ENCODE assay signal across 19 cellular contexts in genomic region chr16:87715658-87716057, GRCh38. TPM values are rescaled to one million over a fixed set of nuclear protein-coding genes. Genes with fewer than 3 reads are reported as not detected.
DNase-seq lines count a peak whose midpoint lies in the region; ATAC-seq and TF ChIP-seq lines count a peak whose summit lies in the region.
"Had no signal": no experiment of that assay in that cellular context is flagged by ENCODE, and none has a peak within 500 bp of the region (broad histone marks: within the 10 kb centered on the region; RNA-seq: fewer than 3 reads in every experiment).

No MANE protein-coding gene starts in this region.

- CTCF ChIA-PET in activated CD4-positive, alpha-beta T cell treated with anti-CD3 and anti-CD28 coated beads for 36 hours (lab: Charles Lee), result no interaction called here
- CTCF ChIA-PET in naive thymus-derived CD4-positive, alpha-beta T cell (lab: Charles Lee), result no interaction called here

- H3K36me3 ChIP-seq in adipocyte (ENCODE audit: control insufficient read depth, insufficient read depth, low read length, severe bottlenecking) (peaks cover 38% of the 10 kb centered on the region), gastrocnemius medialis (peaks cover 0 to 14% of the 10 kb centered on the region in 2 donors)
- peaks cover 0 to 58% (median 7%) of the 10 kb centered on the region in 3 experiments for H3K36me3 ChIP-seq in naive thymus-derived CD4-positive, alpha-beta T cell (ENCODE audit: control insufficient read depth in 2 of 3, insufficient read depth in 3 of 3, low read length in 3 of 3)

- H3K4me1 ChIP-seq in adipocyte (ENCODE audit: control insufficient read depth, insufficient read depth, low read length) (no peaks in the 10 kb centered on the region), gastrocnemius medialis (no peaks in the 10 kb centered on the region)
- H3K4me1 ChIP-seq in naive thymus-derived CD4-positive, alpha-beta T cell (ENCODE audit: control insufficient read depth in 2 of 2, insufficient read depth in 2 of 2, low read length in 2 of 2), result peaks cover 11 to 26% of the 10 kb centered on the region in 2 donors

- POLR2A ChIA-PET in activated CD4-positive, alpha-beta T cell treated with anti-CD3 and anti-CD28 coated beads for 36 hours (lab: Charles Lee), result interaction anchor here (0.6 kb wide), 1 partner anchor 320 kb away, joined by 3 read pairs; no protein-coding TSS in a partner anchor
- POLR2A ChIA-PET in naive thymus-derived CD4-positive, alpha-beta T cell (lab: Charles Lee), result interaction anchor here (1.3 kb wide), 1 partner anchor 15 kb away, joined by 6 read pairs; no protein-coding TSS in a partner anchor

- no peaks in the 10 kb centered on the region for H3K9me3 Mint-ChIP-seq in activated CD4-positive, alpha-beta T cell treated with anti-CD3 and anti-CD28 coated beads for 36 hours (ENCODE audit: low read depth)
- no peaks in the 10 kb centered on the region for H3K9me3 Mint-ChIP-seq in naive thymus-derived CD4-positive, alpha-beta T cell

- DNase-seq in activated CD4-positive, alpha-beta T cell treated with anti-CD3 and anti-CD28 coated beads for 36 hours, result no peak
- DNase-seq in activated CD4-positive, alpha-beta T cell treated with anti-CD3 and anti-CD28 coated beads for 4 hours, result no peak
- DNase-seq in EL, result peak; percentile 32
- DNase-seq in adipocyte (ENCODE audit: low read depth), result peak; percentile 24
- DNase-seq in naive thymus-derived CD4-positive, alpha-beta T cell, result no peak
- DNase-seq in DMS153 (lab: John Stamatoyannopoulos, UW), result no peak
- DNase-seq in gastrocnemius medialis, result no peak
- no peak for DNase-seq in inferior parietal cortex (ENCODE audit: extremely low spot score)
- DNase-seq: 8988T; activated T-cell treated with anti-CD3 and anti-CD28 coated beads, Interleukin-2, amount 50 U/mL, for 1 hour; amygdala; hypothalamus; MM.1S; NCI-H1694; NCI-H345; RPMI8226; spleen; stimulated activated CD8-positive, alpha-beta memory T cell treated with anti-CD3 and anti-CD28 coated beads, Interleukin-4, amount 100 ng/mL, for 48 hours had no signal

- intact Hi-C loops in activated CD4-positive, alpha-beta T cell treated with anti-CD3 and anti-CD28 coated beads for 36 hours (cut with DNase I, micrococcal nuclease), result no loop called here
- intact Hi-C loops in naive thymus-derived CD4-positive, alpha-beta T cell (cut with micrococcal nuclease), result no loop called here
- intact Hi-C loops in gastrocnemius medialis (cut with DNase I; ENCODE audit: low total_unique reads), result no loop called here

- TF ChIP-seq POLR2A in gastrocnemius medialis (IDR thresholded peaks at IDR 0.05), result no peak

- no peaks in the 10 kb centered on the region for H3K27me3 ChIP-seq in adipocyte (replicated peaks; ENCODE audit: control insufficient read depth, insufficient read depth, low read length)
- no peaks in the 10 kb centered on the region for H3K27me3 ChIP-seq in naive thymus-derived CD4-positive, alpha-beta T cell (ENCODE audit: control insufficient read depth in 2 of 2, insufficient read depth in 2 of 2, low read length in 2 of 2)
- no peaks in the 10 kb centered on the region for H3K27me3 ChIP-seq in gastrocnemius medialis
- H3K27me3 ChIP-seq: spleen had no signal

- H3K4me1 Mint-ChIP-seq in activated CD4-positive, alpha-beta T cell treated with anti-CD3 and anti-CD28 coated beads for 36 hours, result peaks cover 27% of the 10 kb centered on the region
- peaks cover 13 to 45% (median 27%) of the 10 kb centered on the region in 7 donors for H3K4me1 Mint-ChIP-seq in naive thymus-derived CD4-positive, alpha-beta T cell

- no peaks in the 10 kb centered on the region for H3K27me3 Mint-ChIP-seq in activated CD4-positive, alpha-beta T cell treated with anti-CD3 and anti-CD28 coated beads for 36 hours
- H3K27me3 Mint-ChIP-seq in naive thymus-derived CD4-positive, alpha-beta T cell, result no peaks in the 10 kb centered on the region

- H3K36me3 Mint-ChIP-seq in activated CD4-positive, alpha-beta T cell treated with anti-CD3 and anti-CD28 coated beads for 36 hours (ENCODE audit: low read depth), result peaks cover 44% of the 10 kb centered on the region
- peaks cover 6 to 51% (median 18%) of the 10 kb centered on the region in 5 donors for H3K36me3 Mint-ChIP-seq in naive thymus-derived CD4-positive, alpha-beta T cell

- H3K4me3 Mint-ChIP-seq in activated CD4-positive, alpha-beta T cell treated with anti-CD3 and anti-CD28 coated beads for 36 hours, result no peak overlapping the region
- H3K4me3 Mint-ChIP-seq in naive thymus-derived CD4-positive, alpha-beta T cell, result peak overlapping the region in 1 of 10 donors; percentile 21

- peak overlapping the region; percentile 71 for H3K27ac Mint-ChIP-seq in activated CD4-positive, alpha-beta T cell treated with anti-CD3 and anti-CD28 coated beads for 36 hours
- H3K27ac Mint-ChIP-seq in naive thymus-derived CD4-positive, alpha-beta T cell, result peak overlapping the region in 7 of 9 donors; percentile 49 to 95 (median 87)

- H3K27ac ChIP-seq in naive thymus-derived CD4-positive, alpha-beta T cell (ENCODE audit: low read depth, low read length), result no peak overlapping the region
- H3K27ac ChIP-seq in gastrocnemius medialis, result no peak overlapping the region
- H3K27ac ChIP-seq: spleen had no signal

- H3K4me3 ChIP-seq in adipocyte (ENCODE audit: low read length), result no peak overlapping the region
- no peak overlapping the region for H3K4me3 ChIP-seq in naive thymus-derived CD4-positive, alpha-beta T cell (ENCODE audit: low read length)
- no peak overlapping the region for H3K4me3 ChIP-seq in gastrocnemius medialis
- H3K4me3 ChIP-seq: spleen had no signal

- in situ Hi-C loops in gastrocnemius medialis (cut with MboI; ENCODE audit: low sequenced_read_pairs in 4 of 4), result no loop called here

- ATAC-seq in activated CD4-positive, alpha-beta T cell treated with anti-CD3 and anti-CD28 coated beads for 36 hours, result no peak
- no peak for ATAC-seq in naive thymus-derived CD4-positive, alpha-beta T cell
- no peak for ATAC-seq in gastrocnemius medialis
- ATAC-seq: SK-N-SH treated with all-trans-retinoic acid at 6 μM for 48 hours had no signal

- TF ChIP-seq CTCF in gastrocnemius medialis (IDR thresholded peaks at IDR 0.05 in 4 of 5, conservative IDR thresholded peaks at IDR 0.05 in 1 of 5), result no peak

- H3K9me3 ChIP-seq in adipocyte (ENCODE audit: control insufficient read depth, low read length) (no peaks in the 10 kb centered on the region), gastrocnemius medialis (no peaks in the 10 kb centered on the region)
- H3K9me3 ChIP-seq in naive thymus-derived CD4-positive, alpha-beta T cell (ENCODE audit: control insufficient read depth in 2 of 3, low read length in 3 of 3), result no peaks in the 10 kb centered on the region
- H3K9me3 ChIP-seq: spleen had no signal

- H3K9ac ChIP-seq in adipocyte (ENCODE audit: low read length), result no peak overlapping the region

RNA-seq across cellular contexts. Expression of gene KLHDC4, which starts 50.1 kb away (rescaled TPM):
- total RNA-seq in activated CD4-positive, alpha-beta T cell treated with anti-CD3 and anti-CD28 coated beads for 36 hours, result 10 to 100 TPM; 67.0 to 77.3 TPM
- total RNA-seq in naive thymus-derived CD4-positive, alpha-beta T cell, result 100 to 1,000 TPM in 2 of 5 experiments, 10 to 100 TPM in 3; 82.9 to 110 (median 85.3) TPM
- polyA plus RNA-seq in naive thymus-derived CD4-positive, alpha-beta T cell, result 10 to 100 TPM; 20.0 to 29.6 TPM
- 10 to 100 TPM in 2 of 4 donors, 1 to 10 TPM in 2; 8.2 to 12.7 (median 10.4) TPM for total RNA-seq in gastrocnemius medialis

Comparison
In these comparisons a context has a peak if more than half of its experiments do, and no peak if none do; other contexts are left out.
1. DNase-seq: peak in EL (single experiment) and adipocyte (single experiment); none in activated CD4-positive, alpha-beta T cell treated with anti-CD3 and anti-CD28 coated beads for 36 hours (single experiment), activated CD4-positive, alpha-beta T cell treated with anti-CD3 and anti-CD28 coated beads for 4 hours (0 of 2), naive thymus-derived CD4-positive, alpha-beta T cell (0 of 9), DMS153 (single experiment), gastrocnemius medialis (0 of 2) and inferior parietal cortex (single experiment).
2. RNA of gene KLHDC4, which starts 50.1 kb away (total RNA-seq): 82.9 to 110 TPM in naive thymus-derived CD4-positive, alpha-beta T cell and 67.0 to 77.3 TPM in activated CD4-positive, alpha-beta T cell treated with anti-CD3 and anti-CD28 coated beads for 36 hours; 8.2 to 12.7 TPM in gastrocnemius medialis; every median in the first group is over 4 times any median in the second.